In the genomic region with DNA sequence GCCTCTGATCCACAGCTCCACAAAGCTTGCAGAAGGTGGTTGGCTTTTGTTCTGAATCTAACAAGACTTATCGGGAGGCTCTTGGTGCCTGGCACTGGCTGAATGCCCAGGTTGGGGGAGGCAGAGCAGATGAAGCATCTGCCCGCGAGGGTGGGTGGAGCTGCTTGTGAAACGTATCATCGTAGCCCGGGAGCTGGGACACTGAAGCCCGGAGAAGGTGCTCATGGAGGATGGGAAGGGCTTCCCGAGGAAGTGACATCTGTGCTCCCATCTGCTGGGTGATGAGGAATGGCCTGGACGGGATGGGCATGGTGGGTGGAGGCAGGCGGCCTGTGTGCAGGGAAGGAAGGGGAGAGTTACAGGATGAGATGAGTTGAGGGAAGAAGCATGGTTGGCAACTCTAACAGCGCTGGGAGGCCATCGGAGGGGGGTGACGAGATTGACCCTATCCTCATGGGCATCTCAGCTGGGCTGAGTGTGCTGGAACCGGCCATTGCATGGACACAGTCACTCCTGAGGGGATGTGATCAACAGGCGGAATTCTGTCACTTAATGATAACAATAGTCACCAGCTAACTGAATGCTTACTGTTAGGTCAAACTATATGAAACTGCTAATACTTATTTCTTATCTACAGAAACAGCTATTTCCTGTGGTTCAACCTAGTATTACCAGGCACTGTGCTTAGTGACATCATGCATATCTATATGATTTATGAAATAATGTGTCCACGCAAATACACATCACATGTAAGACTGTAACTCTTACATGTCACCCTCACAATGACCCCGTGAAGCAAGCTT, we compare ENCODE assay signal across 10 cellular contexts.
DNase-seq lines count a peak whose midpoint lies in the region; ATAC-seq, FAIRE-seq and TF ChIP-seq lines count a peak whose summit lies in the region.
"Had no signal": no experiment of that assay in that cellular context is flagged by ENCODE, and none has a peak within 500 bp of the region (broad histone marks: within the 10 kb centered on the region; RNA-seq: fewer than 3 reads in every experiment).

No MANE protein-coding gene starts in this region.

- TF ChIP-seq RAD21 in HepG2 (CRISPR knock-in tag; IDR thresholded peaks at IDR 0.05), result no peak

- H3K4me2 ChIP-seq in HepG2 (ENCODE audit: low read depth, low read length), result no peak overlapping the region
- no peak overlapping the region for H3K4me2 ChIP-seq in PC-9
- no peak overlapping the region for H3K4me2 ChIP-seq in trophoblast cell (ENCODE audit: low read length)

- no peak for ATAC-seq in activated T-cell treated with anti-CD3 and anti-CD28 coated beads, Interleukin-2, amount 50 U/mL, for 72 hours (replicated peaks in 1 of 2)
- no peak for ATAC-seq in activated T-cell treated with anti-CD3 and anti-CD28 coated beads, Interleukin-2, amount 50 U/mL, for 4 hours
- ATAC-seq in HepG2 (no peak), aorta (ENCODE audit: low FRiP score) (peak; percentile 13), GM19324 (IDR thresholded peaks at IDR 0.05; ENCODE audit: low FRiP score, unreplicated experiment) (no peak)

- H3K9me3 ChIP-seq in HepG2 (ENCODE audit: low read length), result peaks cover 13% of the 10 kb centered on the region; the same call in 1 of the 2 replicates
- no peaks in the 10 kb centered on the region for H3K9me3 ChIP-seq in aorta (ENCODE audit: control insufficient read depth, low read length)
- no peaks in the 10 kb centered on the region for H3K9me3 ChIP-seq in PC-9 (ENCODE audit: insufficient read depth, low read depth)
- H3K9me3 ChIP-seq in trophoblast cell (ENCODE audit: insufficient read depth, low read depth, low read length), result peaks cover 4% of the 10 kb centered on the region

- CTCF ChIA-PET in HepG2 (lab: Yijun Ruan, JAX; ENCODE audit: low intra/inter-chr PET ratio, low total read pairs) (no interaction called here), PC-9 (lab: Charles Lee) (no interaction called here)

- no peaks in the 10 kb centered on the region for H3K27me3 Mint-ChIP-seq in activated T-cell treated with anti-CD3 and anti-CD28 coated beads, Interleukin-2, amount 50 U/mL, for 72 hours (ENCODE audit: low read depth)
- no peaks in the 10 kb centered on the region for H3K27me3 Mint-ChIP-seq in activated T-cell treated with anti-CD3 and anti-CD28 coated beads, Interleukin-2, amount 50 U/mL, for 4 hours (ENCODE audit: low read depth)

- no peak overlapping the region for H3K23ac ChIP-seq in trophoblast cell (ENCODE audit: low read length)

- no peak overlapping the region for H2AFZ ChIP-seq in HepG2 (ENCODE audit: low read length)
- H2AFZ ChIP-seq in PC-9, result no peak overlapping the region
- no peak overlapping the region for H2AFZ ChIP-seq in trophoblast cell (ENCODE audit: insufficient read depth, low read length, poor library complexity)
- H2AFZ ChIP-seq: parathyroid adenoma had no signal

- H3K4ac ChIP-seq in trophoblast cell (ENCODE audit: low read depth, low read length), result no peak overlapping the region

- POLR2A ChIA-PET in HepG2 (lab: Yijun Ruan, JAX) (no interaction called here), PC-9 (lab: Charles Lee; ENCODE audit: unreplicated experiment) (interaction anchor here (0.6 kb wide), 1 partner anchor 63 kb away, joined by 11 read pairs; no protein-coding TSS in a partner anchor)

- H4K12ac ChIP-seq in trophoblast cell (ENCODE audit: low read depth, low read length), result no peak overlapping the region

- TF ChIP-seq POLR2A in HepG2 (IDR thresholded peaks at IDR 0.05; ENCODE audit: insufficient read depth in 1 of 2, low read depth in 2 of 2, low read length in 2 of 2), result no peak

- H2AK5ac ChIP-seq in trophoblast cell (ENCODE audit: low read length), result no peak overlapping the region

- in situ Hi-C loops in HepG2 (cut with HindIII; ENCODE audit: extremely low pct_ligation_motif_present, low pct_unique_long_range_greater_than_20kb), result no loop called here

- no peak overlapping the region for H4K8ac ChIP-seq in trophoblast cell (ENCODE audit: low read depth, low read length)

- H3K9ac ChIP-seq in HepG2 (ENCODE audit: insufficient read depth, low read depth, low read length) (no peak overlapping the region), trophoblast cell (ENCODE audit: low read length) (no peak overlapping the region)
- H3K9ac ChIP-seq: parathyroid adenoma had no signal

- no peaks in the 10 kb centered on the region for H3K27me3 ChIP-seq in HepG2 (ENCODE audit: control insufficient read depth in 1 of 2, insufficient read depth in 2 of 2, low read length in 2 of 2)
- H3K27me3 ChIP-seq in aorta (ENCODE audit: control insufficient read depth in 1 of 2, insufficient read depth in 2 of 2, low read length in 1 of 2), result no peaks in the 10 kb centered on the region
- no peaks in the 10 kb centered on the region for H3K27me3 ChIP-seq in PC-9 (ENCODE audit: insufficient read depth, low read depth)
- H3K27me3 ChIP-seq in trophoblast cell (ENCODE audit: insufficient read depth, low read length), result no peaks in the 10 kb centered on the region
- H3K27me3 ChIP-seq: tibial nerve had no signal

- no peaks in the 10 kb centered on the region for H4K20me1 ChIP-seq in HepG2 (ENCODE audit: insufficient read depth, low read length)
- H4K20me1 ChIP-seq in PC-9 (ENCODE audit: insufficient read depth), result no peaks in the 10 kb centered on the region; the same call in 1 of the 2 replicates

- H3K4me3 ChIP-seq in HepG2 (replicated peaks in 1 of 3; ENCODE audit: insufficient read depth in 1 of 3, low read depth in 2 of 3, low read length in 3 of 3), result no peak overlapping the region
- no peak overlapping the region for H3K4me3 ChIP-seq in aorta (ENCODE audit: low read length in 2 of 2)
- H3K4me3 ChIP-seq in PC-9, result no peak overlapping the region
- H3K4me3 ChIP-seq in trophoblast cell (ENCODE audit: low read depth, low read length), result no peak overlapping the region
- H3K4me3 ChIP-seq: tibial nerve had no signal

- no peak for FAIRE-seq in HepG2 (lab: Jason Lieb, UNC)

- H4K91ac ChIP-seq in trophoblast cell (ENCODE audit: low read depth, low read length), result no peak overlapping the region

- intact Hi-C loops in HepG2 (cut with micrococcal nuclease; ENCODE audit: unreplicated experiment), result no loop called here
- intact Hi-C loops in aorta (cut with DNase I), result loop anchor here (5.0 to 10.0 kb wide), 3 partner anchors 53 to 356 kb away; no protein-coding TSS in a partner anchor
- intact Hi-C loops in PC-9 (cut with micrococcal nuclease; ENCODE audit: unreplicated experiment), result no loop called here

- H3K14ac ChIP-seq in trophoblast cell (ENCODE audit: low read length), result no peak overlapping the region

- peak overlapping the region; percentile 20 for H3K27ac Mint-ChIP-seq in activated T-cell treated with anti-CD3 and anti-CD28 coated beads, Interleukin-2, amount 50 U/mL, for 72 hours

- no peaks in the 10 kb centered on the region for H3K4me1 Mint-ChIP-seq in activated T-cell treated with anti-CD3 and anti-CD28 coated beads, Interleukin-2, amount 50 U/mL, for 72 hours (ENCODE audit: low read depth)
- H3K4me1 Mint-ChIP-seq in activated T-cell treated with anti-CD3 and anti-CD28 coated beads, Interleukin-2, amount 50 U/mL, for 4 hours (ENCODE audit: low read depth), result no peaks in the 10 kb centered on the region

- no peak overlapping the region for H3K4me3 Mint-ChIP-seq in activated T-cell treated with anti-CD3 and anti-CD28 coated beads, Interleukin-2, amount 50 U/mL, for 72 hours
- no peak overlapping the region for H3K4me3 Mint-ChIP-seq in activated T-cell treated with anti-CD3 and anti-CD28 coated beads, Interleukin-2, amount 50 U/mL, for 4 hours

- no peaks in the 10 kb centered on the region for H3K79me1 ChIP-seq in trophoblast cell (ENCODE audit: low read length)

- H2BK120ac ChIP-seq in trophoblast cell (ENCODE audit: insufficient read depth, low read length, poor library complexity), result no peak overlapping the region

- no peak overlapping the region for H3K18ac ChIP-seq in trophoblast cell (ENCODE audit: low read length)

- peaks cover 7 to 13% of the 10 kb centered on the region in 2 donors for H3K9me3 Mint-ChIP-seq in activated T-cell treated with anti-CD3 and anti-CD28 coated beads, Interleukin-2, amount 50 U/mL, for 72 hours
- H3K9me3 Mint-ChIP-seq in activated T-cell treated with anti-CD3 and anti-CD28 coated beads, Interleukin-2, amount 50 U/mL, for 4 hours, result peaks cover 23% of the 10 kb centered on the region

- H3K79me2 ChIP-seq in HepG2 (ENCODE audit: insufficient read depth, low read length) (no peaks in the 10 kb centered on the region), PC-9 (ENCODE audit: low read depth) (no peaks in the 10 kb centered on the region), trophoblast cell (ENCODE audit: control insufficient read depth, insufficient read depth, low read length, poor library complexity) (no peaks in the 10 kb centered on the region)
- H3K79me2 ChIP-seq: parathyroid adenoma had no signal

- H2BK5ac ChIP-seq in trophoblast cell (ENCODE audit: low read depth, low read length, poor library complexity), result no peak overlapping the region

- peaks cover 33 to 77% of the 10 kb centered on the region in 2 donors for H3K36me3 Mint-ChIP-seq in activated T-cell treated with anti-CD3 and anti-CD28 coated beads, Interleukin-2, amount 50 U/mL, for 72 hours (ENCODE audit: insufficient read depth in 2 of 2)
- peaks cover 68% of the 10 kb centered on the region for H3K36me3 Mint-ChIP-seq in activated T-cell treated with anti-CD3 and anti-CD28 coated beads, Interleukin-2, amount 50 U/mL, for 4 hours (ENCODE audit: insufficient read depth)

- peaks cover 37 to 83% of the 10 kb centered on the region in 2 experiments for H3K36me3 ChIP-seq in HepG2 (replicated peaks in 1 of 2; ENCODE audit: control insufficient read depth in 1 of 2, insufficient read depth in 2 of 2, low read length in 2 of 2)
- peaks cover 3 to 7% of the 10 kb centered on the region in 2 donors for H3K36me3 ChIP-seq in aorta (ENCODE audit: control insufficient read depth in 1 of 2, insufficient read depth in 2 of 2, low read length in 1 of 2)
- peaks cover 35% of the 10 kb centered on the region for H3K36me3 ChIP-seq in PC-9 (ENCODE audit: low read depth)
- H3K36me3 ChIP-seq in trophoblast cell (ENCODE audit: control insufficient read depth in 1 of 2, insufficient read depth in 2 of 2, low read length in 2 of 2), result peaks cover 15 to 29% of the 10 kb centered on the region in 2 experiments

- H3K27ac ChIP-seq in HepG2 (ENCODE audit: extremely low read length, insufficient read depth, low read length) (no peak overlapping the region), aorta (ENCODE audit: low read depth in 1 of 2, low read length in 2 of 2) (no peak overlapping the region), PC-9 (no peak overlapping the region), trophoblast cell (ENCODE audit: low read depth, low read length) (no peak overlapping the region)
- H3K27ac ChIP-seq: parathyroid adenoma, tibial nerve had no signal

- TF ChIP-seq CTCF in HepG2 (CRISPR knock-in tag; IDR thresholded peaks at IDR 0.05) (no peak), PC-9 (conservative IDR thresholded peaks at IDR 0.05) (no peak)

- H3F3A ChIP-seq in PC-9 (ENCODE audit: insufficient read depth, low read depth), result peaks cover 11% of the 10 kb centered on the region

- H3K9me2 ChIP-seq in PC-9 (ENCODE audit: insufficient read depth), result no peaks in the 10 kb centered on the region

- H3K4me1 ChIP-seq in HepG2 (ENCODE audit: insufficient read depth, low read length) (no peaks in the 10 kb centered on the region), aorta (ENCODE audit: control insufficient read depth in 1 of 2, insufficient read depth in 2 of 2, low read length in 2 of 2) (no peaks in the 10 kb centered on the region), PC-9 (replicated peaks; ENCODE audit: insufficient read depth) (no peaks in the 10 kb centered on the region), trophoblast cell (ENCODE audit: control insufficient read depth in 1 of 2, insufficient read depth in 2 of 2, low read length in 2 of 2) (no peaks in the 10 kb centered on the region)
- H3K4me1 ChIP-seq: parathyroid adenoma, tibial nerve had no signal

- TF ChIP-seq EP300 in HepG2 (IDR thresholded peaks at IDR 0.05; ENCODE audit: low read depth in 2 of 2, low read length in 2 of 2) (no peak), HepG2 (CRISPR knock-in tag; IDR thresholded peaks at IDR 0.05; ENCODE audit: borderline replicate concordance) (no peak)

- no peak overlapping the region for H2BK12ac ChIP-seq in trophoblast cell (ENCODE audit: low read length)

- BruUV-seq in HepG2 (replicated peaks; lab: Mats Ljungman, UMichigan) (no TSS peak), PC-9 (replicated peaks; lab: Mats Ljungman, UMichigan) (no TSS peak)

- DNase-seq in activated T-cell treated with anti-CD3 and anti-CD28 coated beads, Interleukin-2, amount 50 U/mL, for 72 hours, result no peak
- no peak for DNase-seq in activated T-cell treated with anti-CD3 and anti-CD28 coated beads, Interleukin-2, amount 50 U/mL, for 4 hours
- peak in 56 of 58 donors; percentile 1 to 86 (median 47) for DNase-seq in anterior cingulate cortex (lab: John Stamatoyannopoulos, UW)
- no peak for DNase-seq in HepG2 (ENCODE audit: low spot score)
- DNase-seq in aorta, result peak in 1 of 2 donors; percentile 57
- DNase-seq in PC-9, result no peak
- no peak for DNase-seq in trophoblast cell

- 96% methylated on average over 17 of the region's 17 CpGs for WGBS in HepG2 (ENCODE audit: low lambda C conversion rate)
- 40 to 44% methylated on average over 17 of the region's 17 CpGs for WGBS in aorta, 2 donors
- WGBS in trophoblast cell (ENCODE audit: extremely low coverage, insufficient coverage, insufficient read length), result no CpG with 5 or more reads among the region's 17 CpGs

Comparison
In these comparisons a context has a peak if more than half of its experiments do, and no peak if none do; other contexts are left out.
1. DNase-seq: peak in anterior cingulate cortex (56 of 58); none in activated T-cell treated with anti-CD3 and anti-CD28 coated beads, Interleukin-2, amount 50 U/mL, for 72 hours (0 of 2), activated T-cell treated with anti-CD3 and anti-CD28 coated beads, Interleukin-2, amount 50 U/mL, for 4 hours (single experiment), HepG2 (single experiment), PC-9 (0 of 2) and trophoblast cell (0 of 2).
2. intact Hi-C loops: an anchor here in aorta (5.0 to 10.0 kb wide); none called in HepG2 and PC-9.